Comparison of ENCODE assay signal across 10 cellular contexts in the genomic region with DNA sequence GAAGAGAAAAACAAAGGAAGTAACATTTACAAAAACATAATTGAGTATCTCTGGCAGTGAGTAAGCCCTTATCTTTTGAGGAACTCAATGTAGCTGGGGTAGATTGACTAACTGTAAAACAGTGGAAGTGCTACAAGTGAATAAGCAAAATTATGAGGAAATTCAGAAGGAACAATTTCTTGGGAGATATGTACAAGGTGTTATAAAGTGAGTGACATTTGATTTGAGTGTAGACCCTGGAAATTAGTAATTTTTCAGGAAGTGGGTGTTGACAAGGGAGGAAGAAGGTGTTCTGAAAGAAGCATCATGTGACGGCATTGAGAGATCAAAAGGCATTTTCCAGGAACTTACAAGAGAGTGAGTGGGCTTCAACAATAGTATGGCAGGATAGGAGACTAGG. TPM values are rescaled to one million over a fixed set of nuclear protein-coding genes. Genes with fewer than 3 reads are reported as not detected.
DNase-seq lines count a peak whose midpoint lies in the region; ATAC-seq, FAIRE-seq and TF ChIP-seq lines count a peak whose summit lies in the region.
"Had no signal": no experiment of that assay in that cellular context is flagged by ENCODE, and none has a peak within 500 bp of the region (broad histone marks: within the 10 kb centered on the region; RNA-seq: fewer than 3 reads in every experiment).

No MANE protein-coding gene starts in this region.

- BruUV-seq in HepG2 (replicated peaks; lab: Mats Ljungman, UMichigan): no TSS peak

- peaks cover 7% of the 10 kb centered on the region for H3K27me3 Mint-ChIP-seq in GM23338 (ENCODE audit: insufficient read depth, low read depth, poor library complexity)
- H3K27me3 Mint-ChIP-seq in activated CD8-positive, alpha-beta T cell treated with anti-CD3 and anti-CD28 coated beads for 36 hours: no peaks in the 10 kb centered on the region

- H3K27me3 ChIP-seq in GM23338 (ENCODE audit: insufficient read depth): no peaks in the 10 kb centered on the region
- no peaks in the 10 kb centered on the region for H3K27me3 ChIP-seq in HepG2 (ENCODE audit: control insufficient read depth in 1 of 2, insufficient read depth in 2 of 2, low read length in 2 of 2)
- H3K27me3 ChIP-seq in body of pancreas: no peaks in the 10 kb centered on the region

- no peaks in the 10 kb centered on the region; the same call in 2 of the 3 replicates for H3K9me3 Mint-ChIP-seq in GM23338
- peaks cover 9% of the 10 kb centered on the region for H3K9me3 Mint-ChIP-seq in activated CD8-positive, alpha-beta T cell treated with anti-CD3 and anti-CD28 coated beads for 36 hours

- no peak for TF ChIP-seq EP300 in HepG2 (IDR thresholded peaks at IDR 0.05; ENCODE audit: low read depth in 2 of 2, low read length in 2 of 2)
- TF ChIP-seq EP300 in HepG2 (CRISPR knock-in tag; IDR thresholded peaks at IDR 0.05; ENCODE audit: borderline replicate concordance): no peak

- peaks cover 22% of the 10 kb centered on the region; the same call in 2 of the 3 replicates for H3K36me3 Mint-ChIP-seq in GM23338 (ENCODE audit: low read depth)
- H3K36me3 Mint-ChIP-seq in activated CD8-positive, alpha-beta T cell treated with anti-CD3 and anti-CD28 coated beads for 36 hours (ENCODE audit: low read depth): peaks cover 42% of the 10 kb centered on the region

- no peak overlapping the region for H2AFZ ChIP-seq in GM23338
- H2AFZ ChIP-seq in HepG2 (ENCODE audit: low read length): no peak overlapping the region

- no peaks in the 10 kb centered on the region; the same call in 1 of the 2 replicates for H3K36me3 ChIP-seq in GM23338 (ENCODE audit: insufficient read depth)
- peaks cover 5 to 34% of the 10 kb centered on the region in 2 experiments for H3K36me3 ChIP-seq in HepG2 (replicated peaks in 1 of 2; ENCODE audit: control insufficient read depth in 1 of 2, insufficient read depth in 2 of 2, low read length in 2 of 2)
- no peaks in the 10 kb centered on the region for H3K36me3 ChIP-seq in body of pancreas (replicated peaks in 1 of 2; ENCODE audit: insufficient read depth in 1 of 2, low read depth in 2 of 2)

- H3K9me2 ChIP-seq in GM23338 (ENCODE audit: insufficient read depth): no peaks in the 10 kb centered on the region

- TF ChIP-seq POLR2A in HepG2 (IDR thresholded peaks at IDR 0.05; ENCODE audit: insufficient read depth in 1 of 2, low read depth in 2 of 2, low read length in 2 of 2) (no peak), body of pancreas (IDR thresholded peaks at IDR 0.05) (no peak)

- no peak overlapping the region for H3K9ac ChIP-seq in HepG2 (ENCODE audit: insufficient read depth, low read depth, low read length)

- peaks cover 19% of the 10 kb centered on the region for H3K9me3 ChIP-seq in HepG2 (ENCODE audit: low read length)
- no peaks in the 10 kb centered on the region for H3K9me3 ChIP-seq in body of pancreas

- POLR2A ChIA-PET in activated CD8-positive, alpha-beta T cell treated with anti-CD3 and anti-CD28 coated beads for 36 hours (lab: Charles Lee): interaction anchor here (0.7 to 1.2 kb wide), 2 partner anchors 10 to 225 kb away, joined by 3 read pairs; no protein-coding TSS in a partner anchor
- POLR2A ChIA-PET in HepG2 (lab: Yijun Ruan, JAX): interaction anchor here (1.2 to 3.2 kb wide), 2 partner anchors 16 to 22 kb away, joined by 3 to 15 read pairs; partner anchors contain the start of gene XRN2

- peaks cover 72% of the 10 kb centered on the region for H4K20me1 ChIP-seq in GM23338 (replicated peaks; ENCODE audit: insufficient read depth)
- peaks cover 57% of the 10 kb centered on the region for H4K20me1 ChIP-seq in HepG2 (ENCODE audit: insufficient read depth, low read length)

- H3K4me2 ChIP-seq in GM23338: peak overlapping the region; percentile 56; the same call in 1 of the 2 replicates
- no peak overlapping the region for H3K4me2 ChIP-seq in HepG2 (ENCODE audit: low read depth, low read length)

- peak; percentile 54 to 62 for DNase-seq in AML-193 (lab: John Stamatoyannopoulos, UW)
- no peak for DNase-seq in GM23338 (ENCODE audit: low spot score)
- no peak for DNase-seq in activated CD8-positive, alpha-beta T cell treated with anti-CD3 and anti-CD28 coated beads for 36 hours
- no peak for DNase-seq in HepG2 (ENCODE audit: low spot score)
- DNase-seq in C1 segment of cervical spinal cord (lab: John Stamatoyannopoulos, UW): no peak
- DNase-seq in body of pancreas: no peak
- DNase-seq: KG1, T1000 had no signal

- 89% methylated on average over 1 of the region's 1 CpG for WGBS in HepG2 (ENCODE audit: low lambda C conversion rate)
- 61 to 84% methylated on average over 1 of the region's 1 CpG for WGBS in body of pancreas, 2 donors

- H3K27ac ChIP-seq in GM23338 (ENCODE audit: low read depth) (no peak overlapping the region), HepG2 (ENCODE audit: extremely low read length, insufficient read depth, low read length) (no peak overlapping the region), body of pancreas (peak overlapping the region in 2 of 4 donors; percentile 20 to 38)

- H3K4me1 ChIP-seq in GM23338 (ENCODE audit: insufficient read depth) (peaks cover 43% of the 10 kb centered on the region), HepG2 (ENCODE audit: insufficient read depth, low read length) (peaks cover 31% of the 10 kb centered on the region), body of pancreas (peaks cover 44% of the 10 kb centered on the region)

- no peak for ATAC-seq in GM23338
- ATAC-seq in activated CD8-positive, alpha-beta T cell treated with anti-CD3 and anti-CD28 coated beads for 36 hours: peak; percentile 38
- no peak for ATAC-seq in HepG2
- no peak for ATAC-seq in HG03521 (IDR thresholded peaks at IDR 0.05; ENCODE audit: unreplicated experiment)
- ATAC-seq in body of pancreas: no peak
- ATAC-seq in HG03439 (IDR thresholded peaks at IDR 0.05; ENCODE audit: unreplicated experiment): no peak

- FAIRE-seq in HepG2 (lab: Jason Lieb, UNC): no peak

- no peak overlapping the region for H3K4me3 ChIP-seq in GM23338
- no peak overlapping the region for H3K4me3 ChIP-seq in HepG2 (replicated peaks in 1 of 3; ENCODE audit: insufficient read depth in 1 of 3, low read depth in 2 of 3, low read length in 3 of 3)
- no peak overlapping the region for H3K4me3 ChIP-seq in body of pancreas

- peaks cover 100% of the 10 kb centered on the region for H3K79me2 ChIP-seq in GM23338 (replicated peaks; ENCODE audit: insufficient read depth)
- H3K79me2 ChIP-seq in HepG2 (ENCODE audit: insufficient read depth, low read length): peaks cover 95% of the 10 kb centered on the region

- in situ Hi-C loops in HepG2 (cut with HindIII; ENCODE audit: extremely low pct_ligation_motif_present, low pct_unique_long_range_greater_than_20kb): no loop called here

- no peaks in the 10 kb centered on the region for H3F3A ChIP-seq in GM23338 (replicated peaks; ENCODE audit: low read depth)

- TF ChIP-seq CTCF in GM23338 (conservative IDR thresholded peaks at IDR 0.05; ENCODE audit: low read depth in 2 of 2) (no peak), HepG2 (CRISPR knock-in tag; IDR thresholded peaks at IDR 0.05) (no peak), body of pancreas (IDR thresholded peaks at IDR 0.05) (no peak)
- TF ChIP-seq CTCF in activated CD8-positive, alpha-beta T cell treated with anti-CD3 and anti-CD28 coated beads for 36 hours (IDR thresholded peaks at IDR 0.05): no peak

- H3K4me1 Mint-ChIP-seq in GM23338: peaks cover 46% of the 10 kb centered on the region
- peaks cover 58% of the 10 kb centered on the region for H3K4me1 Mint-ChIP-seq in activated CD8-positive, alpha-beta T cell treated with anti-CD3 and anti-CD28 coated beads for 36 hours (ENCODE audit: low read depth)

- H3K27ac Mint-ChIP-seq in GM23338: peak overlapping the region; percentile 17
- H3K27ac Mint-ChIP-seq in activated CD8-positive, alpha-beta T cell treated with anti-CD3 and anti-CD28 coated beads for 36 hours: peak overlapping the region; percentile 72

- no peak for TF ChIP-seq RAD21 in HepG2 (CRISPR knock-in tag; IDR thresholded peaks at IDR 0.05)

- intact Hi-C loops in activated CD8-positive, alpha-beta T cell treated with anti-CD3 and anti-CD28 coated beads for 36 hours (cut with micrococcal nuclease): no loop called here
- intact Hi-C loops in HepG2 (cut with micrococcal nuclease; ENCODE audit: unreplicated experiment): loop anchor here (2.0 kb wide), 1 partner anchor 16 kb away; no protein-coding TSS in a partner anchor
- intact Hi-C loops in body of pancreas (cut with DNase I): no loop called here

- no peak overlapping the region; the same call in 2 of the 3 replicates for H3K4me3 Mint-ChIP-seq in GM23338
- peak overlapping the region; percentile 21 for H3K4me3 Mint-ChIP-seq in activated CD8-positive, alpha-beta T cell treated with anti-CD3 and anti-CD28 coated beads for 36 hours

- CTCF ChIA-PET in activated CD8-positive, alpha-beta T cell treated with anti-CD3 and anti-CD28 coated beads for 36 hours (lab: Charles Lee): interaction anchor here (0.9 to 1.6 kb wide), 3 partner anchors 14 to 69 kb away, joined by 3 to 4 read pairs (median 3); no protein-coding TSS in a partner anchor
- CTCF ChIA-PET in HepG2 (lab: Yijun Ruan, JAX; ENCODE audit: low intra/inter-chr PET ratio, low total read pairs): no interaction called here

RNA-seq across cellular contexts. Expression of gene XRN2, which starts 22.2 kb away (rescaled TPM):
- total RNA-seq in GM23338 (2014; rRNA removed; shearing (Covaris generic)): 150 and 159 TPM in 2 replicates
- polyA plus RNA-seq in GM23338 (2016; fragmentation: Nextera tagmentation; extraction: Ambion mirVana): 107 and 113 TPM in 2 replicates
- total RNA-seq in activated CD8-positive, alpha-beta T cell treated with anti-CD3 and anti-CD28 coated beads for 36 hours: 10 to 100 TPM; 71.3 to 72.6 TPM
- 171 and 256 TPM in 2 replicates for total RNA-seq in HepG2 (2016; rRNA removed; fragmentation: Illumina TruSeq; extraction: Trizol)
- total RNA-seq in HepG2 (2016; cell fraction: cytosol; rRNA removed; fragmentation: Illumina TruSeq; extraction: Trizol; ENCODE audit: low read depth): 45.6 and 51.1 TPM in 2 replicates
- 169 and 245 TPM in 2 replicates for total RNA-seq in HepG2 (2016; cell fraction: insoluble cytoplasmic fraction; rRNA removed; fragmentation: Illumina TruSeq; extraction: Trizol)
- total RNA-seq in HepG2 (2016; cell fraction: membrane; rRNA removed; fragmentation: Illumina TruSeq; extraction: Trizol): 82.9 and 105 TPM in 2 replicates
- 118 and 127 TPM in 2 replicates for total RNA-seq in HepG2 (2016; cell fraction: nucleus; rRNA removed; fragmentation: Illumina TruSeq; extraction: Trizol)
- 72.1 and 90.3 TPM in 2 replicates for polyA plus RNA-seq in HepG2 (2011; rRNA removed)
- 47.0 and 59.7 TPM in 2 replicates for polyA plus RNA-seq in HepG2 (2011; cell fraction: cytosol; rRNA removed)
- polyA plus RNA-seq in HepG2 (2011; cell fraction: nucleus; rRNA removed): 59.5 and 68.9 TPM in 2 replicates
- polyA plus RNA-seq in HepG2 (2012): 84.6 and 86.2 TPM in 2 replicates
- 10.5 and 11.9 TPM in 2 replicates for polyA plus RNA-seq in HepG2 (2016; cell fraction: cytosol; fragmentation: Illumina TruSeq; extraction: Trizol; ENCODE audit: low read depth)
- polyA plus RNA-seq in HepG2 (2016; cell fraction: insoluble cytoplasmic fraction; fragmentation: Illumina TruSeq; extraction: Trizol; ENCODE audit: low read depth): 147 and 153 TPM in 2 replicates
- polyA plus RNA-seq in HepG2 (2016; cell fraction: membrane; fragmentation: Illumina TruSeq; extraction: Trizol; ENCODE audit: low read depth): 23.2 and 29.4 TPM in 2 replicates
- polyA plus RNA-seq in HepG2 (2016; cell fraction: nucleus; fragmentation: Illumina TruSeq; extraction: Trizol; ENCODE audit: insufficient read depth, low read depth): 96.3 and 98.6 TPM in 2 replicates
- polyA minus RNA-seq in HepG2 (2011; rRNA and poly(A)+ RNA removed; ENCODE audit: low replicate concordance): 14.6 and 43.6 TPM in 2 replicates
- 68.8 and 71.0 TPM in 2 replicates for polyA minus RNA-seq in HepG2 (2011; cell fraction: cytosol; rRNA and poly(A)+ RNA removed)
- 98.6 and 107 TPM in 2 replicates for polyA minus RNA-seq in HepG2 (2011; cell fraction: nucleus; rRNA and poly(A)+ RNA removed)
- total RNA-seq in body of pancreas: 10 to 100 TPM; 26.0 to 32.9 TPM

Comparison
In these comparisons a context has a peak if more than half of its experiments do, and no peak if none do; other contexts are left out.
1. DNase-seq: peak in AML-193 (2 of 2); none in GM23338 (single experiment), activated CD8-positive, alpha-beta T cell treated with anti-CD3 and anti-CD28 coated beads for 36 hours (single experiment), HepG2 (single experiment), C1 segment of cervical spinal cord (0 of 14) and body of pancreas (0 of 4).